Comparison of ENCODE assay signal across 8 cellular contexts in genomic region chr6:15420959-15421438, GRCh38.
A peak's percentile ranks its signal among the peaks of the same experiment; 100 is the strongest.
DNase-seq lines count a peak whose midpoint lies in the region; ATAC-seq and TF ChIP-seq lines count a peak whose summit lies in the region.

No MANE protein-coding gene starts in this region.

- H3K27me3 ChIP-seq in OCI-LY3 (ENCODE audit: low read depth, low read length) (no peaks in the 10 kb centered on the region), vagina (no peaks in the 10 kb centered on the region)

- H3K4me1 ChIP-seq in OCI-LY3 (ENCODE audit: low read length) (peaks cover 23% of the 10 kb centered on the region), mucosa of descending colon (ENCODE audit: low read depth) (peaks cover 7% of the 10 kb centered on the region), vagina (peaks cover 16% of the 10 kb centered on the region)

- H2AFZ ChIP-seq in OCI-LY3 (ENCODE audit: low read depth, low read length), result peak overlapping the region; percentile 63

- H3K9me3 ChIP-seq in OCI-LY3 (ENCODE audit: insufficient read depth, low read length) (peaks cover 8% of the 10 kb centered on the region; the same call in 1 of the 2 replicates), mucosa of descending colon (peaks cover 17% of the 10 kb centered on the region), vagina (peaks cover 10% of the 10 kb centered on the region)

- H3K4me2 ChIP-seq in OCI-LY3 (ENCODE audit: low read length), result peak overlapping the region; percentile 99

- no peak for TF ChIP-seq POLR2A in vagina (IDR thresholded peaks at IDR 0.05)

- intact Hi-C loops in mucosa of descending colon (cut with DNase I, micrococcal nuclease) (no loop called here), vagina (cut with DNase I) (no loop called here)

- H3K27ac ChIP-seq in OCI-LY3 (ENCODE audit: low read length), result peak overlapping the region; percentile 85
- no peak overlapping the region for H3K27ac ChIP-seq in vagina

- H3K9ac ChIP-seq in OCI-LY3 (ENCODE audit: low read length), result peak overlapping the region; percentile 65

- peak; percentile 67 for ATAC-seq in GM18508 (IDR thresholded peaks at IDR 0.05; ENCODE audit: insufficient read depth, unreplicated experiment)
- ATAC-seq in HG02571 (IDR thresholded peaks at IDR 0.05; ENCODE audit: unreplicated experiment), result peak; percentile 56
- ATAC-seq in mucosa of descending colon, result peak; percentile 45

- peaks cover 11% of the 10 kb centered on the region for H3K36me3 ChIP-seq in OCI-LY3 (replicated peaks; ENCODE audit: low read depth, low read length)
- no peaks in the 10 kb centered on the region for H3K36me3 ChIP-seq in mucosa of descending colon (ENCODE audit: low read depth)
- H3K36me3 ChIP-seq in vagina, result peaks cover 0 to 9% of the 10 kb centered on the region in 2 donors

- peaks cover 47% of the 10 kb centered on the region for H3K79me2 ChIP-seq in OCI-LY3 (ENCODE audit: low read length)

- DNase-seq in mucosa of descending colon, result no peak
- no peak for DNase-seq in activated gamma-delta T cell (lab: John Stamatoyannopoulos, UW)
- no peak for DNase-seq in SHP77 (lab: John Stamatoyannopoulos, UW)
- no peak for DNase-seq in anterior cingulate cortex (lab: John Stamatoyannopoulos, UW)
- no peak for DNase-seq in vagina (ENCODE audit: extremely low spot score in 2 of 2)

- no peak for TF ChIP-seq CTCF in OCI-LY3 (IDR thresholded peaks at IDR 0.05; ENCODE audit: low read depth, low read length)
- TF ChIP-seq CTCF in mucosa of descending colon (IDR thresholded peaks at IDR 0.05), result no peak
- TF ChIP-seq CTCF in vagina (IDR thresholded peaks at IDR 0.05), result no peak

- H4K20me1 ChIP-seq in OCI-LY3 (ENCODE audit: insufficient read depth, low read length), result peaks cover 14% of the 10 kb centered on the region

- H3K4me3 ChIP-seq in OCI-LY3 (ENCODE audit: low read length) (peak overlapping the region; percentile 70), mucosa of descending colon (no peak overlapping the region), vagina (no peak overlapping the region)
